11 cellular contexts compared by ENCODE assay signal in genomic region chr11:629237-629583, GRCh38. TPM values are rescaled to one million over a fixed set of nuclear protein-coding genes. Genes with fewer than 3 reads are reported as not detected.
DNase-seq lines count a peak whose midpoint lies in the region; ATAC-seq and TF ChIP-seq lines count a peak whose summit lies in the region.
"Had no signal": no experiment of that assay in that cellular context is flagged by ENCODE, and none has a peak within 500 bp of the region (broad histone marks: within the 10 kb centered on the region; RNA-seq: fewer than 3 reads in every experiment).

No MANE protein-coding gene starts in this region.

- peak overlapping the region; percentile 11 for H3K4me3 Mint-ChIP-seq in activated naive CD4-positive, alpha-beta T cell treated with anti-CD3 and anti-CD28 coated beads for 36 hours
- H3K4me3 Mint-ChIP-seq in stimulated activated naive B cell treated with anti-CD40 and anti-IgM and Interleukin-4, amounts not matched to agents 10 μg/mL and 1 μg/mL and 100 μg/mL, for 72 hours = peak overlapping the region; percentile 10 to 36

- CTCF ChIA-PET in activated naive CD4-positive, alpha-beta T cell treated with anti-CD3 and anti-CD28 coated beads for 36 hours (lab: Charles Lee) = interaction anchor here (1.1 kb wide), 1 partner anchor 93 kb away, joined by 3 read pairs; no protein-coding TSS in a partner anchor

- H3K4me2 ChIP-seq in OCI-LY1 (ENCODE audit: low read length) = peak overlapping the region; percentile 29; the same call in 1 of the 2 replicates

- peak; percentile 60 for DNase-seq in activated naive CD4-positive, alpha-beta T cell treated with anti-CD3 and anti-CD28 coated beads for 36 hours
- no peak for DNase-seq in activated naive CD4-positive, alpha-beta T cell treated with anti-CD3 and anti-CD28 coated beads, Interleukin-2, amount 50 U/mL, for 16 hours
- DNase-seq in choroid plexus epithelial cell (ENCODE audit: low read depth) (no peak), spleen (no peak), SW 1271 (lab: John Stamatoyannopoulos, UW) (no peak), NCI-H1930 (lab: John Stamatoyannopoulos, UW) (no peak)
- DNase-seq in stimulated activated naive B cell treated with anti-CD40 and anti-IgM and Interleukin-4, amounts not matched to agents 10 μg/mL and 1 μg/mL and 100 μg/mL, for 72 hours = no peak
- DNase-seq: NCI-H69 had no signal

- H3K9ac ChIP-seq in OCI-LY1 (ENCODE audit: low read length) = no peak overlapping the region

- H3K9me3 ChIP-seq in OCI-LY1 (ENCODE audit: low read length) (no peaks in the 10 kb centered on the region), spleen (no peaks in the 10 kb centered on the region)

- peak; percentile 47 to 51 for ATAC-seq in stimulated activated naive B cell treated with anti-CD40 and anti-IgM and Interleukin-4, amounts not matched to agents 10 μg/mL and 1 μg/mL and 100 μg/mL, for 72 hours (replicated peaks)

- H3K9me3 Mint-ChIP-seq in activated naive CD4-positive, alpha-beta T cell treated with anti-CD3 and anti-CD28 coated beads for 36 hours = no peaks in the 10 kb centered on the region
- no peaks in the 10 kb centered on the region for H3K9me3 Mint-ChIP-seq in stimulated activated naive B cell treated with anti-CD40 and anti-IgM and Interleukin-4, amounts not matched to agents 10 μg/mL and 1 μg/mL and 100 μg/mL, for 72 hours

- no peaks in the 10 kb centered on the region for H3F3A ChIP-seq in OCI-LY1 (ENCODE audit: insufficient read depth, low read length)

- intact Hi-C loops in activated naive CD4-positive, alpha-beta T cell treated with anti-CD3 and anti-CD28 coated beads for 36 hours (cut with micrococcal nuclease) = loop anchor here (2.0 kb wide), 1 partner anchor 74 kb away; no protein-coding TSS in a partner anchor
- intact Hi-C loops in spleen (cut with DNase I; ENCODE audit: low total_unique reads) = no loop called here

- no peak for TF ChIP-seq POLR2A in spleen (IDR thresholded peaks at IDR 0.05)

- H3K27me3 ChIP-seq in OCI-LY1 (ENCODE audit: insufficient read depth, low read length) (0 out of 2 replicates have a peak, but pooled peaks cover 3% of the 10 kb centered on the region), spleen (replicated peaks in 1 of 7) (peaks cover 0 to 43% (median 23%) of the 10 kb centered on the region in 7 donors)

- H3K36me3 Mint-ChIP-seq in activated naive CD4-positive, alpha-beta T cell treated with anti-CD3 and anti-CD28 coated beads for 36 hours (ENCODE audit: low read depth) = peaks cover 1% of the 10 kb centered on the region
- peaks cover 6 to 13% of the 10 kb centered on the region in 2 donors for H3K36me3 Mint-ChIP-seq in stimulated activated naive B cell treated with anti-CD40 and anti-IgM and Interleukin-4, amounts not matched to agents 10 μg/mL and 1 μg/mL and 100 μg/mL, for 72 hours

- 14 to 44% (median 27%) methylated on average over 10 of the region's 10 CpGs for WGBS in spleen, 5 donors

- no peaks in the 10 kb centered on the region for H4K20me1 ChIP-seq in OCI-LY1 (ENCODE audit: insufficient read depth, low read length)

- H3K4me3 ChIP-seq in OCI-LY1 (ENCODE audit: low read depth, low read length, poor library complexity, severe bottlenecking) (no peak overlapping the region), choroid plexus epithelial cell (ENCODE audit: low read depth, low read length) (no peak overlapping the region), spleen (no peak overlapping the region)

- H3K4me1 ChIP-seq in OCI-LY1 (ENCODE audit: insufficient read depth, low read length, severe bottlenecking) (peaks cover 18% of the 10 kb centered on the region), spleen (peaks cover 0 to 34% (median 21%) of the 10 kb centered on the region in 6 donors)

- H3K27ac Mint-ChIP-seq in activated naive CD4-positive, alpha-beta T cell treated with anti-CD3 and anti-CD28 coated beads for 36 hours = peak overlapping the region; percentile 5
- no peak overlapping the region for H3K27ac Mint-ChIP-seq in stimulated activated naive B cell treated with anti-CD40 and anti-IgM and Interleukin-4, amounts not matched to agents 10 μg/mL and 1 μg/mL and 100 μg/mL, for 72 hours
- H3K27ac Mint-ChIP-seq: progenitor cell of endocrine pancreas had no signal

- H3K36me3 ChIP-seq in OCI-LY1 (ENCODE audit: insufficient read depth, low read length) (peaks cover 2% of the 10 kb centered on the region; the same call in 1 of the 2 replicates), spleen (peaks cover 0 to 6% (median 0%) of the 10 kb centered on the region in 6 donors)

- no peak overlapping the region for H2AFZ ChIP-seq in OCI-LY1 (ENCODE audit: low read length)

- no peak for TF ChIP-seq CTCF in OCI-LY1 (IDR thresholded peaks at IDR 0.05; ENCODE audit: low read length)
- peak; percentile 5 for TF ChIP-seq CTCF in choroid plexus epithelial cell (conservative IDR thresholded peaks at IDR 0.05; ENCODE audit: low read depth, low read length)
- TF ChIP-seq CTCF in spleen (IDR thresholded peaks at IDR 0.05 in 8 of 11, conservative IDR thresholded peaks at IDR 0.05 in 3 of 11) = no peak

- H3K4me1 Mint-ChIP-seq in activated naive CD4-positive, alpha-beta T cell treated with anti-CD3 and anti-CD28 coated beads for 36 hours (ENCODE audit: low read depth) = peaks cover 21% of the 10 kb centered on the region
- H3K4me1 Mint-ChIP-seq in stimulated activated naive B cell treated with anti-CD40 and anti-IgM and Interleukin-4, amounts not matched to agents 10 μg/mL and 1 μg/mL and 100 μg/mL, for 72 hours = peaks cover 14 to 30% of the 10 kb centered on the region in 2 donors

- H3K27ac ChIP-seq in OCI-LY1 (ENCODE audit: low read depth, low read length, poor library complexity, severe bottlenecking) (no peak overlapping the region), spleen (no peak overlapping the region)

- H3K27me3 Mint-ChIP-seq in activated naive CD4-positive, alpha-beta T cell treated with anti-CD3 and anti-CD28 coated beads for 36 hours (ENCODE audit: low read depth) = peaks cover 27% of the 10 kb centered on the region
- peaks cover 22 to 40% of the 10 kb centered on the region in 2 donors for H3K27me3 Mint-ChIP-seq in stimulated activated naive B cell treated with anti-CD40 and anti-IgM and Interleukin-4, amounts not matched to agents 10 μg/mL and 1 μg/mL and 100 μg/mL, for 72 hours

- no peaks in the 10 kb centered on the region for H3K9me2 ChIP-seq in OCI-LY1 (ENCODE audit: low read depth, low read length)

- H3K79me2 ChIP-seq in OCI-LY1 (ENCODE audit: insufficient read depth, low read length) = no peaks in the 10 kb centered on the region

RNA-seq across cellular contexts. Expression of gene SCT, which starts 2.2 kb away (rescaled TPM):
- not detected for total RNA-seq in activated naive CD4-positive, alpha-beta T cell treated with anti-CD3 and anti-CD28 coated beads for 36 hours
- total RNA-seq in spleen = 1 to 10 TPM in 4 of 7 donors, not detected in 3; 1.2 to 3.8 (median 2.8) TPM
- 1 to 10 TPM; 1.1 to 1.7 (median 1.5) TPM for polyA plus RNA-seq in spleen
- total RNA-seq: HT1080 had no signal

RNA-seq across cellular contexts. Expression of gene CDHR5, which starts 4.5 kb away (rescaled TPM):
- total RNA-seq in activated naive CD4-positive, alpha-beta T cell treated with anti-CD3 and anti-CD28 coated beads for 36 hours = not detected
- total RNA-seq in spleen = not detected
- polyA plus RNA-seq in spleen = under 1 TPM; 0.02 to 0.16 (median 0.03) TPM
- total RNA-seq: HT1080 had no signal

RNA-seq across cellular contexts. Expression of gene DRD4, which starts 7.9 kb away (rescaled TPM):
- total RNA-seq in activated naive CD4-positive, alpha-beta T cell treated with anti-CD3 and anti-CD28 coated beads for 36 hours = 1 to 10 TPM; 1.0 to 1.2 TPM
- total RNA-seq in spleen = under 1 TPM in 4 of 7 donors, not detected in 3; 0.44 to 0.86 (median 0.60) TPM
- under 1 TPM; 0.12 to 0.43 (median 0.26) TPM for polyA plus RNA-seq in spleen

RNA-seq across cellular contexts. Expression of gene IRF7, which starts 13.5 kb away (rescaled TPM):
- total RNA-seq in activated naive CD4-positive, alpha-beta T cell treated with anti-CD3 and anti-CD28 coated beads for 36 hours = 10 to 100 TPM; 83.2 to 92.7 TPM
- 10 to 100 TPM; 53.0 to 88.8 (median 85.3) TPM for total RNA-seq in spleen
- polyA plus RNA-seq in spleen = 10 to 100 TPM; 52.3 to 99.1 (median 73.9) TPM
- total RNA-seq: HT1080 had no signal

RNA-seq across cellular contexts. Expression of gene PHRF1, which starts 52.9 kb away (rescaled TPM):
- total RNA-seq in activated naive CD4-positive, alpha-beta T cell treated with anti-CD3 and anti-CD28 coated beads for 36 hours = 10 to 100 TPM; 25.6 to 26.1 TPM
- 10 to 100 TPM; 24.2 to 41.5 (median 33.2) TPM for total RNA-seq in spleen
- polyA plus RNA-seq in spleen = 10 to 100 TPM in 1 of 3 donors, 1 to 10 TPM in 2; 7.3 to 27.6 (median 8.4) TPM
